Comparison of ENCODE assay signal across 33 cellular contexts in genomic region chr1:209714338-209714737, GRCh38. TPM values are rescaled to one million over a fixed set of nuclear protein-coding genes. Genes with fewer than 3 reads are reported as not detected.
A peak's percentile ranks its signal among the peaks of the same experiment; 100 is the strongest.
DNase-seq lines count a peak whose midpoint lies in the region; ATAC-seq lines count a peak whose summit lies in the region.
"Had no signal": no experiment of that assay in that cellular context is flagged by ENCODE, and none has a peak within 500 bp of the region (broad histone marks: within the 10 kb centered on the region; RNA-seq: fewer than 3 reads in every experiment).

No MANE protein-coding gene starts in this region.

- peak overlapping the region; percentile 89 for H3K27ac ChIP-seq in temporal lobe (ENCODE audit: low read depth, low read length)
- H3K27ac ChIP-seq: 22Rv1, esophagus squamous epithelium, Peyer's patch, psoas muscle, sigmoid colon had no signal

- H3K9me3 Mint-ChIP-seq in T-helper 1 cell treated with Interleukin-12 subunit alpha and Interleukin-12 subunit beta and Interleukin-4 antibody, amounts not matched to agents 30 μg/mL and 1 μg/mL, for 36 hours: peaks cover 4% of the 10 kb centered on the region
- H3K9me3 Mint-ChIP-seq in activated naive CD4-positive, alpha-beta T cell treated with anti-CD3 and anti-CD28 coated beads, Interleukin-2, amount 50 U/mL, for 72 hours: peaks cover 0 to 9% of the 10 kb centered on the region in 2 donors
- H3K9me3 Mint-ChIP-seq in activated naive CD4-positive, alpha-beta T cell treated with anti-CD3 and anti-CD28 coated beads, Interleukin-2, amount 10 ng/mL, durations not matched to agents 7 days and 5 days: peaks cover 3% of the 10 kb centered on the region
- H3K9me3 Mint-ChIP-seq in stimulated activated memory B cell treated with anti-CD40 and anti-IgM and Interleukin-4, amounts not matched to agents 10 μg/mL and 1 μg/mL and 100 μg/mL, for 72 hours: peaks cover 3% of the 10 kb centered on the region
- H3K9me3 Mint-ChIP-seq: activated naive CD8-positive, alpha-beta T cell treated with anti-CD3 and anti-CD28 coated beads, Interleukin-2, amount 10 ng/mL, durations not matched to agents 7 days and 5 days; H9; natural killer cell treated with Interleukin-12 subunit alpha and Interleukin-12 subunit beta and Interleukin-15 and Interleukin-18, amount 100 ng/mL, for 72 hours; type B pancreatic cell; WTC11 had no signal

- H3K4me1 Mint-ChIP-seq in T-helper 1 cell treated with Interleukin-12 subunit alpha and Interleukin-12 subunit beta and Interleukin-4 antibody, amounts not matched to agents 30 μg/mL and 1 μg/mL, for 36 hours (ENCODE audit: low read depth): peaks cover 40% of the 10 kb centered on the region
- H3K4me1 Mint-ChIP-seq in activated naive CD4-positive, alpha-beta T cell treated with anti-CD3 and anti-CD28 coated beads, Interleukin-2, amount 10 ng/mL, durations not matched to agents 7 days and 5 days: peaks cover 36% of the 10 kb centered on the region
- peaks cover 8% of the 10 kb centered on the region for H3K4me1 Mint-ChIP-seq in stimulated activated memory B cell treated with anti-CD40 and anti-IgM and Interleukin-4, amounts not matched to agents 10 μg/mL and 1 μg/mL and 100 μg/mL, for 72 hours
- H3K4me1 Mint-ChIP-seq: H9 had no signal

- peak overlapping the region; percentile 43 for H3K27ac Mint-ChIP-seq in T-helper 1 cell treated with Interleukin-12 subunit alpha and Interleukin-12 subunit beta and Interleukin-4 antibody, amounts not matched to agents 30 μg/mL and 1 μg/mL, for 36 hours
- H3K27ac Mint-ChIP-seq in activated naive CD4-positive, alpha-beta T cell treated with anti-CD3 and anti-CD28 coated beads, Interleukin-2, amount 50 U/mL, for 72 hours: peak overlapping the region; percentile 52 to 81
- no peak overlapping the region for H3K27ac Mint-ChIP-seq in activated naive CD4-positive, alpha-beta T cell treated with anti-CD3 and anti-CD28 coated beads, Interleukin-2, amount 10 ng/mL, durations not matched to agents 7 days and 5 days
- H3K27ac Mint-ChIP-seq in stimulated activated memory B cell treated with anti-CD40 and anti-IgM and Interleukin-4, amounts not matched to agents 10 μg/mL and 1 μg/mL and 100 μg/mL, for 72 hours: no peak overlapping the region
- H3K27ac Mint-ChIP-seq: activated naive CD8-positive, alpha-beta T cell treated with anti-CD3 and anti-CD28 coated beads, Interleukin-2, amount 10 ng/mL, durations not matched to agents 7 days and 5 days; H9; natural killer cell treated with Interleukin-12 subunit alpha and Interleukin-12 subunit beta and Interleukin-15 and Interleukin-18, amount 100 ng/mL, for 72 hours; type B pancreatic cell; WTC11 had no signal

- H3K27me3 Mint-ChIP-seq in T-helper 1 cell treated with Interleukin-12 subunit alpha and Interleukin-12 subunit beta and Interleukin-4 antibody, amounts not matched to agents 30 μg/mL and 1 μg/mL, for 36 hours (ENCODE audit: low read depth): no peaks in the 10 kb centered on the region
- no peaks in the 10 kb centered on the region for H3K27me3 Mint-ChIP-seq in activated naive CD4-positive, alpha-beta T cell treated with anti-CD3 and anti-CD28 coated beads, Interleukin-2, amount 10 ng/mL, durations not matched to agents 7 days and 5 days
- no peaks in the 10 kb centered on the region for H3K27me3 Mint-ChIP-seq in stimulated activated memory B cell treated with anti-CD40 and anti-IgM and Interleukin-4, amounts not matched to agents 10 μg/mL and 1 μg/mL and 100 μg/mL, for 72 hours
- H3K27me3 Mint-ChIP-seq: central memory CD8-positive, alpha-beta T cell; natural killer cell treated with Interleukin-12 subunit alpha and Interleukin-12 subunit beta and Interleukin-15 and Interleukin-18, amount 100 ng/mL, for 72 hours; type B pancreatic cell had no signal

- no peak for DNase-seq in T-helper 1 cell
- DNase-seq in activated naive CD4-positive, alpha-beta T cell treated with anti-CD3 and anti-CD28 coated beads, Interleukin-2, amount 50 U/mL, for 72 hours (ENCODE audit: low spot score in 2 of 2): no peak
- DNase-seq in activated naive CD4-positive, alpha-beta T cell treated with anti-CD3 and anti-CD28 coated beads, Interleukin-2, amount 10 ng/mL, durations not matched to agents 7 days and 5 days: no peak
- peak; percentile 35 for DNase-seq in foreskin melanocyte
- no peak for DNase-seq in GM19238 (ENCODE audit: insufficient read length, low spot score)
- DNase-seq: activated naive CD8-positive, alpha-beta T cell treated with anti-CD3 and anti-CD28 coated beads, Interleukin-2, amount 10 ng/mL, durations not matched to agents 7 days and 5 days; Caco-2; esophagus squamous epithelium; H9; left cardiac atrium; NCI-H1092; NCI-H1694; NCI-H446 treated with DMSO at 0.1 percent for 48 hours; NCI-H774; occipital lobe; Peyer's patch; psoas muscle; SHP77; sigmoid colon; stimulated activated CD4-positive, alpha-beta T cell treated with anti-CD3 and anti-CD28 coated beads, Interleukin-12 subunit alpha, Interleukin-12 subunit beta, amount 100 ng/mL, for 4 hours; stimulated activated CD4-positive, alpha-beta T cell treated with anti-CD3 and anti-CD28 coated beads, Interleukin-2, amount 100 ng/mL, for 48 hours had no signal

- peaks cover 15% of the 10 kb centered on the region for H3K36me3 Mint-ChIP-seq in T-helper 1 cell treated with Interleukin-12 subunit alpha and Interleukin-12 subunit beta and Interleukin-4 antibody, amounts not matched to agents 30 μg/mL and 1 μg/mL, for 36 hours (ENCODE audit: low read depth)
- H3K36me3 Mint-ChIP-seq in activated naive CD4-positive, alpha-beta T cell treated with anti-CD3 and anti-CD28 coated beads, Interleukin-2, amount 50 U/mL, for 72 hours: peaks cover 9 to 21% of the 10 kb centered on the region in 2 donors
- H3K36me3 Mint-ChIP-seq in activated naive CD4-positive, alpha-beta T cell treated with anti-CD3 and anti-CD28 coated beads, Interleukin-2, amount 10 ng/mL, durations not matched to agents 7 days and 5 days: no peaks in the 10 kb centered on the region
- H3K36me3 Mint-ChIP-seq in stimulated activated memory B cell treated with anti-CD40 and anti-IgM and Interleukin-4, amounts not matched to agents 10 μg/mL and 1 μg/mL and 100 μg/mL, for 72 hours: no peaks in the 10 kb centered on the region
- H3K36me3 Mint-ChIP-seq: natural killer cell treated with Interleukin-12 subunit alpha and Interleukin-12 subunit beta and Interleukin-15 and Interleukin-18, amount 100 ng/mL, for 72 hours; type B pancreatic cell; WTC11 had no signal

- CTCF ChIA-PET in activated naive CD4-positive, alpha-beta T cell treated with anti-CD3 and anti-CD28 coated beads, Interleukin-2, amount 10 ng/mL, durations not matched to agents 7 days and 5 days (lab: Charles Lee): interaction anchor here (0.7 kb wide), 1 partner anchor 34 kb away, joined by 3 read pairs; no protein-coding TSS in a partner anchor

- peak; percentile 4 to 39 for ATAC-seq in activated naive CD4-positive, alpha-beta T cell treated with anti-CD3 and anti-CD28 coated beads, Interleukin-2, amount 50 U/mL, for 72 hours
- ATAC-seq in stimulated activated memory B cell treated with anti-CD40 and anti-IgM and Interleukin-4, amounts not matched to agents 10 μg/mL and 1 μg/mL and 100 μg/mL, for 72 hours: no peak
- ATAC-seq: left cardiac atrium; natural killer cell treated with Interleukin-12 subunit alpha and Interleukin-12 subunit beta and Interleukin-15 and Interleukin-18, amount 100 ng/mL, for 72 hours; psoas muscle; WTC11 had no signal

- H3K4me3 Mint-ChIP-seq in T-helper 1 cell treated with Interleukin-12 subunit alpha and Interleukin-12 subunit beta and Interleukin-4 antibody, amounts not matched to agents 30 μg/mL and 1 μg/mL, for 36 hours: peak overlapping the region; percentile 7
- no peak overlapping the region for H3K4me3 Mint-ChIP-seq in activated naive CD4-positive, alpha-beta T cell treated with anti-CD3 and anti-CD28 coated beads, Interleukin-2, amount 10 ng/mL, durations not matched to agents 7 days and 5 days
- H3K4me3 Mint-ChIP-seq in stimulated activated memory B cell treated with anti-CD40 and anti-IgM and Interleukin-4, amounts not matched to agents 10 μg/mL and 1 μg/mL and 100 μg/mL, for 72 hours: no peak overlapping the region
- H3K4me3 Mint-ChIP-seq: activated naive CD8-positive, alpha-beta T cell treated with anti-CD3 and anti-CD28 coated beads, Interleukin-2, amount 10 ng/mL, durations not matched to agents 7 days and 5 days; central memory CD8-positive, alpha-beta T cell; H9; natural killer cell treated with Interleukin-12 subunit alpha and Interleukin-12 subunit beta and Interleukin-15 and Interleukin-18, amount 100 ng/mL, for 72 hours; type B pancreatic cell; WTC11 had no signal

RNA-seq across cellular contexts. Expression of gene HSD11B1, which starts 9.7 kb away (rescaled TPM):
- total RNA-seq in activated naive CD4-positive, alpha-beta T cell treated with anti-CD3 and anti-CD28 coated beads, Interleukin-2, amount 50 U/mL, for 72 hours: 1 to 10 TPM in 1 of 2 donors, under 1 TPM in 1; 0.75 to 5.2 TPM
- 0.25 TPM for total RNA-seq in temporal lobe
- total RNA-seq: activated naive CD8-positive, alpha-beta T cell treated with anti-CD3 and anti-CD28 coated beads, Interleukin-2, amount 10 ng/mL, durations not matched to agents 7 days and 5 days; Caco-2; dermis microvascular lymphatic vessel endothelial cell; frontal cortex; G401; H9; occipital lobe; WTC11 had no signal

RNA-seq across cellular contexts. Expression of gene G0S2, which starts 39.1 kb away (rescaled TPM):
- total RNA-seq in activated naive CD4-positive, alpha-beta T cell treated with anti-CD3 and anti-CD28 coated beads, Interleukin-2, amount 50 U/mL, for 72 hours: 10 to 100 TPM in 1 of 2 donors, 1 to 10 TPM in 1; 1.4 to 40.7 TPM
- 2.5 TPM for total RNA-seq in temporal lobe
- total RNA-seq: G401, HT1080 had no signal

RNA-seq across cellular contexts. Expression of gene TRAF3IP3, which starts 41.5 kb away (rescaled TPM):
- total RNA-seq in activated naive CD4-positive, alpha-beta T cell treated with anti-CD3 and anti-CD28 coated beads, Interleukin-2, amount 50 U/mL, for 72 hours: 100 to 1,000 TPM; 108 to 158 TPM
- total RNA-seq in temporal lobe: 0.49 TPM
- total RNA-seq: Caco-2, dermis microvascular lymphatic vessel endothelial cell, H9, HT1080 had no signal

Comparison
In these comparisons a context has a peak if more than half of its experiments do, and no peak if none do; other contexts are left out.
1. H3K27ac Mint-ChIP-seq: peak in T-helper 1 cell treated with Interleukin-12 subunit alpha and Interleukin-12 subunit beta and Interleukin-4 antibody, amounts not matched to agents 30 μg/mL and 1 μg/mL, for 36 hours (single experiment) and activated naive CD4-positive, alpha-beta T cell treated with anti-CD3 and anti-CD28 coated beads, Interleukin-2, amount 50 U/mL, for 72 hours (2 of 2); none in activated naive CD4-positive, alpha-beta T cell treated with anti-CD3 and anti-CD28 coated beads, Interleukin-2, amount 10 ng/mL, durations not matched to agents 7 days and 5 days (single experiment) and stimulated activated memory B cell treated with anti-CD40 and anti-IgM and Interleukin-4, amounts not matched to agents 10 μg/mL and 1 μg/mL and 100 μg/mL, for 72 hours (single experiment).
2. RNA of gene TRAF3IP3, which starts 41.5 kb away (total RNA-seq): 108 to 158 TPM in activated naive CD4-positive, alpha-beta T cell treated with anti-CD3 and anti-CD28 coated beads, Interleukin-2, amount 50 U/mL, for 72 hours; 0.49 TPM in temporal lobe (single experiment); every median in the first group is over 10 times any median in the second.